Comparison of ENCODE assay signal across 9 cellular contexts in genomic region chr10:69449841-69450240, GRCh38. TPM values are rescaled to one million over a fixed set of nuclear protein-coding genes. Genes with fewer than 3 reads are reported as not detected.
DNase-seq lines count a peak whose midpoint lies in the region; ATAC-seq and TF ChIP-seq lines count a peak whose summit lies in the region.
"Had no signal": no experiment of that assay in that cellular context is flagged by ENCODE, and none has a peak within 500 bp of the region (broad histone marks: within the 10 kb centered on the region; RNA-seq: fewer than 3 reads in every experiment).

No MANE protein-coding gene starts in this region.

- H3K9me3 ChIP-seq in esophagus squamous epithelium (no peaks in the 10 kb centered on the region), upper lobe of right lung (no peaks in the 10 kb centered on the region)
- H3K9me3 ChIP-seq: ovary had no signal

- CTCF ChIA-PET in activated CD4-positive, alpha-beta memory T cell treated with anti-CD3 and anti-CD28 coated beads for 36 hours (lab: Charles Lee): interaction anchor here (0.6 to 3.4 kb wide), 13 partner anchors 8 to 207 kb away, joined by 3 to 19 read pairs (median 4); no protein-coding TSS in a partner anchor

- H3K4me3 Mint-ChIP-seq in activated CD4-positive, alpha-beta memory T cell treated with anti-CD3 and anti-CD28 coated beads for 36 hours: no peak overlapping the region
- peak overlapping the region in 5 of 8 donors; percentile 5 to 61 (median 31) for H3K4me3 Mint-ChIP-seq in naive B cell

- no peak overlapping the region for H3K4me3 ChIP-seq in esophagus squamous epithelium
- no peak overlapping the region for H3K4me3 ChIP-seq in upper lobe of right lung
- H3K4me3 ChIP-seq: ovary had no signal

- no peaks in the 10 kb centered on the region for H3K36me3 Mint-ChIP-seq in activated CD4-positive, alpha-beta memory T cell treated with anti-CD3 and anti-CD28 coated beads for 36 hours
- H3K36me3 Mint-ChIP-seq in naive B cell: no peaks in the 10 kb centered on the region

- 0 to 17% methylated on average over 1 of the region's 1 CpG for WGBS in esophagus squamous epithelium, 2 donors

- H3K4me1 ChIP-seq in esophagus squamous epithelium: peaks cover 36 to 94% (median 46%) of the 10 kb centered on the region in 3 donors
- peaks cover 26% of the 10 kb centered on the region for H3K4me1 ChIP-seq in upper lobe of right lung

- H3K36me3 ChIP-seq in esophagus squamous epithelium (no peaks in the 10 kb centered on the region), upper lobe of right lung (no peaks in the 10 kb centered on the region)
- H3K36me3 ChIP-seq: ovary had no signal

- intact Hi-C loops in activated CD4-positive, alpha-beta memory T cell treated with anti-CD3 and anti-CD28 coated beads for 36 hours (cut with micrococcal nuclease): loop anchor here (5.0 kb wide), 1 partner anchor 57 kb away; no protein-coding TSS in a partner anchor
- intact Hi-C loops in esophagus squamous epithelium (cut with DNase I) (no loop called here), upper lobe of right lung (cut with DNase I) (no loop called here)

- ATAC-seq in GM18867 (IDR thresholded peaks at IDR 0.05; ENCODE audit: unreplicated experiment) (peak; percentile 67), naive B cell (ENCODE audit: low read depth in 2 of 2) (peak; percentile 44 to 47), upper lobe of right lung (peak; percentile 69), HG03097 (IDR thresholded peaks at IDR 0.05; ENCODE audit: low FRiP score, unreplicated experiment) (no peak)

- POLR2A ChIA-PET in activated CD4-positive, alpha-beta memory T cell treated with anti-CD3 and anti-CD28 coated beads for 36 hours (lab: Charles Lee): no interaction called here

- DNase-seq in AG20443 (ENCODE audit: low spot score) (peak; percentile 48), NCI-H2029 (lab: John Stamatoyannopoulos, UW) (peak; percentile 58), esophagus squamous epithelium (lab: John Stamatoyannopoulos, UW) (no peak), naive B cell (no peak), upper lobe of right lung (peak; percentile 66)
- peak; percentile 59 for DNase-seq in activated CD4-positive, alpha-beta memory T cell treated with anti-CD3 and anti-CD28 coated beads for 36 hours

- no peaks in the 10 kb centered on the region for H3K9me3 Mint-ChIP-seq in activated CD4-positive, alpha-beta memory T cell treated with anti-CD3 and anti-CD28 coated beads for 36 hours
- peaks cover 0 to 3% (median 0%) of the 10 kb centered on the region in 7 donors for H3K9me3 Mint-ChIP-seq in naive B cell

- no peak overlapping the region for H3K27ac Mint-ChIP-seq in activated CD4-positive, alpha-beta memory T cell treated with anti-CD3 and anti-CD28 coated beads for 36 hours
- H3K27ac Mint-ChIP-seq in naive B cell: no peak overlapping the region

- H3K27ac ChIP-seq in esophagus squamous epithelium (peak overlapping the region in 3 of 4 donors; percentile 48 to 82 (median 66)), upper lobe of right lung (peak overlapping the region; percentile 60)
- H3K27ac ChIP-seq: ovary had no signal

- H3K27me3 Mint-ChIP-seq in activated CD4-positive, alpha-beta memory T cell treated with anti-CD3 and anti-CD28 coated beads for 36 hours: no peaks in the 10 kb centered on the region
- peaks cover 17 to 42% (median 38%) of the 10 kb centered on the region in 3 donors for H3K27me3 Mint-ChIP-seq in naive B cell

- TF ChIP-seq CTCF in esophagus squamous epithelium (IDR thresholded peaks at IDR 0.05) (peak in 5 of 6 experiments; percentile 57 to 69 (median 62)), upper lobe of right lung (IDR thresholded peaks at IDR 0.05) (peak; percentile 66)

- H3K27me3 ChIP-seq in esophagus squamous epithelium (no peaks in the 10 kb centered on the region), upper lobe of right lung (no peaks in the 10 kb centered on the region)
- H3K27me3 ChIP-seq: ovary had no signal

- H3K4me1 Mint-ChIP-seq in activated CD4-positive, alpha-beta memory T cell treated with anti-CD3 and anti-CD28 coated beads for 36 hours (ENCODE audit: low read depth): peaks cover 14% of the 10 kb centered on the region
- H3K4me1 Mint-ChIP-seq in naive B cell: peaks cover 6 to 17% (median 9%) of the 10 kb centered on the region in 3 donors

- no peak for TF ChIP-seq POLR2A in esophagus squamous epithelium (IDR thresholded peaks at IDR 0.05)

RNA-seq across cellular contexts. Expression of gene TSPAN15, which starts 1.4 kb away (rescaled TPM):
- total RNA-seq in activated CD4-positive, alpha-beta memory T cell treated with anti-CD3 and anti-CD28 coated beads for 36 hours: 1 to 10 TPM; 2.5 to 3.1 TPM
- total RNA-seq in esophagus squamous epithelium: 10 to 100 TPM in 3 of 4 donors, 1 to 10 TPM in 1; 3.6 to 24.0 (median 18.5) TPM
- polyA plus RNA-seq in naive B cell (ENCODE audit: low read depth in 6 of 6): under 1 TPM in 1 of 6 donors, not detected in 5; 0.16 TPM
- 47.3 TPM for total RNA-seq in upper lobe of right lung

RNA-seq across cellular contexts. Expression of gene TACR2, which starts 33.1 kb away (rescaled TPM):
- not detected for total RNA-seq in activated CD4-positive, alpha-beta memory T cell treated with anti-CD3 and anti-CD28 coated beads for 36 hours
- total RNA-seq in esophagus squamous epithelium: 10 to 100 TPM in 1 of 4 donors, 1 to 10 TPM in 2, under 1 TPM in 1; 0.72 to 24.0 (median 4.4) TPM
- polyA plus RNA-seq in naive B cell (ENCODE audit: low read depth in 6 of 6): under 1 TPM in 2 of 6 donors, not detected in 4; 0.34 to 0.38 TPM
- total RNA-seq in upper lobe of right lung: 0.90 TPM

Comparison
In these comparisons a context has a peak if more than half of its experiments do, and no peak if none do; other contexts are left out.
1. DNase-seq: peak in AG20443 (single experiment), NCI-H2029 (single experiment), activated CD4-positive, alpha-beta memory T cell treated with anti-CD3 and anti-CD28 coated beads for 36 hours (single experiment) and upper lobe of right lung (single experiment); none in esophagus squamous epithelium (single experiment) and naive B cell (single experiment).